In the genomic region with DNA sequence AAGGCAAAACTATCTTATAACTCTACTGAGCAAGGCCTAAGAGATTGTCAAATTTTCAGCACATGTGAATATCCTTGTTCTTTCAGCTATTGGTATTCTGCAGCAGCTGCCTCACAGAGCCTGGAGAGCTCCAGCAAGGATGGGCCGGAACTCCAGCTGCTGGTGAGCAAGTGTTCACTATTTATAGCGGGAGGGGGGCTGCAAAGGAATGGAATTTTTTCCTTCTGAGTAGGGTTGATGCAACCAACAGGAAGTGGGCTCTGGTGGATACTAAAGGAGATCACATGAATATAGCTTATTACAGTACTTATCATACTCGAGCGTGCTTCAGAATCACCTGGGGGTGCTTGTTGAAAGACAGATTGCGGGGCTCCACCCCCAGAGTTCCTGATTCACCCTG, we compare ENCODE assay signal across 26 cellular contexts. TPM values are rescaled to one million over a fixed set of nuclear protein-coding genes. Genes with fewer than 3 reads are reported as not detected.
DNase-seq lines count a peak whose midpoint lies in the region; ATAC-seq and TF ChIP-seq lines count a peak whose summit lies in the region.
"Had no signal": no experiment of that assay in that cellular context is flagged by ENCODE, and none has a peak within 500 bp of the region (broad histone marks: within the 10 kb centered on the region; RNA-seq: fewer than 3 reads in every experiment).

No MANE protein-coding gene starts in this region.

- H3K27ac Mint-ChIP-seq in mesothelial cell of epicardium: no peak overlapping the region
- no peak overlapping the region for H3K27ac Mint-ChIP-seq in naive thymus-derived CD8-positive, alpha-beta T cell
- H3K27ac Mint-ChIP-seq: activated naive CD8-positive, alpha-beta T cell treated with anti-CD3 and anti-CD28 coated beads for 36 hours; effector memory CD8-positive, alpha-beta T cell; naive B cell; type B pancreatic cell had no signal

- peak; percentile 26 for DNase-seq in DMS79 treated with DMSO at 0.1 percent for 48 hours (lab: John Stamatoyannopoulos, UW)
- peak; percentile 77 to 80 for DNase-seq in SJCRH30
- peak; percentile 29 for DNase-seq in glomerular visceral epithelial cell (ENCODE audit: extremely low spot score)
- peak; percentile 39 for DNase-seq in pons (ENCODE audit: low spot score)
- DNase-seq in mesothelial cell of epicardium (ENCODE audit: low spot score in 2 of 2, unreplicated experiment in 2 of 2): no peak
- no peak for DNase-seq in naive thymus-derived CD8-positive, alpha-beta T cell
- no peak for DNase-seq in NCI-H1092 (lab: John Stamatoyannopoulos, UW)
- DNase-seq: activated CD4-positive, alpha-beta T cell treated with anti-CD3 and anti-CD28 coated beads for 48 hours; activated CD8-positive, alpha-beta memory T cell treated with anti-CD3 and anti-CD28 coated beads for 24 hours; activated effector memory CD4-positive, alpha-beta T cell treated with Interleukin-2 at 50 U/mL for 16 hours; activated naive CD8-positive, alpha-beta T cell treated with anti-CD3 and anti-CD28 coated beads for 36 hours; effector memory CD8-positive, alpha-beta T cell; erythroblast; GOT3; left cardiac atrium; mammary epithelial cell; naive B cell; NCI-H1092 treated with DMSO at 0.1 percent for 48 hours; NCI-H187; PC-9; SHP77; WERI-Rb-1 had no signal

- no peaks in the 10 kb centered on the region for H3K36me3 ChIP-seq in SJCRH30
- H3K36me3 ChIP-seq: WERI-Rb-1 had no signal

- POLR2A ChIA-PET in naive thymus-derived CD8-positive, alpha-beta T cell (lab: Charles Lee): no interaction called here

- H3K27me3 Mint-ChIP-seq in mesothelial cell of epicardium (ENCODE audit: low read depth): no peaks in the 10 kb centered on the region
- H3K27me3 Mint-ChIP-seq in naive thymus-derived CD8-positive, alpha-beta T cell: peaks cover 0 to 10% (median 2%) of the 10 kb centered on the region in 5 donors
- H3K27me3 Mint-ChIP-seq: type B pancreatic cell had no signal

- H3K9me3 ChIP-seq in SJCRH30 (replicated peaks): no peaks in the 10 kb centered on the region

- no peak overlapping the region for H3K4me3 ChIP-seq in SJCRH30
- H3K4me3 ChIP-seq: PC-9 had no signal

- H3K9me3 Mint-ChIP-seq in mesothelial cell of epicardium: no peaks in the 10 kb centered on the region
- no peaks in the 10 kb centered on the region for H3K9me3 Mint-ChIP-seq in naive thymus-derived CD8-positive, alpha-beta T cell
- H3K9me3 Mint-ChIP-seq: effector memory CD8-positive, alpha-beta T cell had no signal

- H3K4me3 Mint-ChIP-seq in mesothelial cell of epicardium: no peak overlapping the region
- no peak overlapping the region for H3K4me3 Mint-ChIP-seq in naive thymus-derived CD8-positive, alpha-beta T cell
- H3K4me3 Mint-ChIP-seq: activated naive CD8-positive, alpha-beta T cell treated with anti-CD3 and anti-CD28 coated beads for 36 hours; brain; CD14-positive monocyte; effector memory CD8-positive, alpha-beta T cell; naive B cell; type B pancreatic cell had no signal

- no peaks in the 10 kb centered on the region for H3K27me3 ChIP-seq in SJCRH30

- peaks cover 13% of the 10 kb centered on the region for H3K4me1 ChIP-seq in SJCRH30

- H3K36me3 Mint-ChIP-seq in mesothelial cell of epicardium: no peaks in the 10 kb centered on the region
- no peaks in the 10 kb centered on the region for H3K36me3 Mint-ChIP-seq in naive thymus-derived CD8-positive, alpha-beta T cell
- H3K36me3 Mint-ChIP-seq: activated naive CD8-positive, alpha-beta T cell treated with anti-CD3 and anti-CD28 coated beads for 36 hours; brain; CD14-positive monocyte; naive B cell; type B pancreatic cell had no signal

- no peak for ATAC-seq in naive thymus-derived CD8-positive, alpha-beta T cell
- no peak for ATAC-seq in GM18867 (IDR thresholded peaks at IDR 0.05; ENCODE audit: unreplicated experiment)
- ATAC-seq: effector memory CD8-positive, alpha-beta T cell; left cardiac atrium had no signal

- TF ChIP-seq CTCF in mesothelial cell of epicardium (IDR thresholded peaks at IDR 0.05; ENCODE audit: unreplicated experiment): no peak

- peaks cover 26% of the 10 kb centered on the region for H3K4me1 Mint-ChIP-seq in mesothelial cell of epicardium
- H3K4me1 Mint-ChIP-seq in naive thymus-derived CD8-positive, alpha-beta T cell: peaks cover 0 to 6% (median under 1%) of the 10 kb centered on the region in 4 donors
- H3K4me1 Mint-ChIP-seq: activated naive CD8-positive, alpha-beta T cell treated with anti-CD3 and anti-CD28 coated beads for 36 hours; CD14-positive monocyte; naive B cell had no signal

- H3K27ac ChIP-seq in SJCRH30: peak overlapping the region; percentile 45
- H3K27ac ChIP-seq: PC-9, WERI-Rb-1 had no signal

RNA-seq across cellular contexts. Expression of a gene that starts 20.2 kb away (rescaled TPM):
- total RNA-seq in SJCRH30 (2014; rRNA removed; shearing (Covaris generic)): 26.3 and 26.8 TPM in 2 replicates
- 15.4 to 18.0 TPM (median 17.5 TPM) in 3 replicates for total RNA-seq in mesothelial cell of epicardium
- 1 to 10 TPM; 2.3 to 2.7 TPM for total RNA-seq in naive thymus-derived CD8-positive, alpha-beta T cell
- polyA plus RNA-seq in naive thymus-derived CD8-positive, alpha-beta T cell: under 1 TPM; 0.09 to 0.36 (median 0.32) TPM

Comparison
In these comparisons a context has a peak if more than half of its experiments do, and no peak if none do; other contexts are left out.
1. DNase-seq: peak in DMS79 treated with DMSO at 0.1 percent for 48 hours (single experiment), SJCRH30 (2 of 2), glomerular visceral epithelial cell (single experiment) and pons (single experiment); none in mesothelial cell of epicardium (0 of 2), naive thymus-derived CD8-positive, alpha-beta T cell (0 of 10) and NCI-H1092 (single experiment).